ENCODE assay signal across 1 cellular context in genomic region chr11:46238078-46238966, GRCh38.
A peak's percentile ranks its signal among the peaks of the same experiment; 100 is the strongest.
TF ChIP-seq lines count a peak whose summit lies in the region.

No MANE protein-coding gene starts in this region.

TF ChIP-seq in A549, 52 proteins besides CTCF, POLR2A, EP300 and RAD21 (continued from another document):
- TF ChIP-seq USF2 (IDR thresholded peaks at IDR 0.05) (no peak), ATOH8 (CRISPR knock-in tag; IDR thresholded peaks at IDR 0.05; ENCODE audit: low read depth) (peak; percentile 56; the same call in 1 of the 2 replicates), ELK1 (IDR thresholded peaks at IDR 0.05; ENCODE audit: low read depth, low read length) (no peak), CHD4 (IDR thresholded peaks at IDR 0.05; ENCODE audit: borderline replicate concordance) (peak; percentile 84; the same call in 1 of the 2 replicates), CBX2 (IDR thresholded peaks at IDR 0.05; ENCODE audit: borderline replicate concordance, low read depth) (no peak), EHMT2 (IDR thresholded peaks at IDR 0.05; ENCODE audit: low read depth) (no peak), RARB (CRISPR knock-in tag; IDR thresholded peaks at IDR 0.05) (no peak), HEYL (CRISPR knock-in tag; IDR thresholded peaks at IDR 0.05) (no peak), NFE2L2 (conservative IDR thresholded peaks at IDR 0.05; ENCODE audit: low read length) (no peak), NR3C1 (IDR thresholded peaks at IDR 0.05) (no peak), ZNF302 (CRISPR knock-in tag; IDR thresholded peaks at IDR 0.05) (no peak), KDM5A (IDR thresholded peaks at IDR 0.05) (no peak), ZSCAN20 (CRISPR knock-in tag; IDR thresholded peaks at IDR 0.05) (no peak), RNF2 (IDR thresholded peaks at IDR 0.05; ENCODE audit: borderline replicate concordance, low read depth) (no peak), BHLHE40 (IDR thresholded peaks at IDR 0.05; ENCODE audit: low read depth, low read length) (peak; percentile 92), JUN (IDR thresholded peaks at IDR 0.05) (peak in 1 of 2 experiments; percentile 42; a peak in 1 of 5 replicates), REST (IDR thresholded peaks at IDR 0.05) (no peak), HMGXB4 (CRISPR knock-in tag; IDR thresholded peaks at IDR 0.05; ENCODE audit: borderline replicate concordance) (no peak)
